Comparison of ENCODE assay signal across 18 cellular contexts in genomic region chr3:141338881-141339280, GRCh38. TPM values are rescaled to one million over a fixed set of nuclear protein-coding genes. Genes with fewer than 3 reads are reported as not detected.
DNase-seq lines count a peak whose midpoint lies in the region; ATAC-seq, FAIRE-seq and TF ChIP-seq lines count a peak whose summit lies in the region.
"Had no signal": no experiment of that assay in that cellular context is flagged by ENCODE, and none has a peak within 500 bp of the region (broad histone marks: within the 10 kb centered on the region; RNA-seq: fewer than 3 reads in every experiment).

No MANE protein-coding gene starts in this region.

- H3K4me2 ChIP-seq in A549, result no peak overlapping the region
- H3K4me2 ChIP-seq in astrocyte (ENCODE audit: low read length), result no peak overlapping the region
- no peak overlapping the region for H3K4me2 ChIP-seq in osteoblast (ENCODE audit: insufficient read depth, low read length)

- intact Hi-C loops in esophagus muscularis mucosa (cut with DNase I), result no loop called here

- no peak for TF ChIP-seq RAD21 in A549 (conservative IDR thresholded peaks at IDR 0.05 in 1 of 2, IDR thresholded peaks at IDR 0.05 in 1 of 2)

- peaks cover 4% of the 10 kb centered on the region for H3K27me3 Mint-ChIP-seq in astrocyte (ENCODE audit: low read depth, unreplicated experiment)
- H3K27me3 Mint-ChIP-seq in progenitor cell of endocrine pancreas, result peaks cover 9% of the 10 kb centered on the region

- no peaks in the 10 kb centered on the region for H3K79me2 ChIP-seq in astrocyte (ENCODE audit: insufficient read depth, low read length)
- no peaks in the 10 kb centered on the region for H3K79me2 ChIP-seq in osteoblast (ENCODE audit: insufficient read depth, low read length)

- H3K9me3 ChIP-seq in A549 (peaks cover 4% of the 10 kb centered on the region; the same call in 1 of the 3 replicates), astrocyte (ENCODE audit: insufficient read depth, low read depth, low read length) (no peaks in the 10 kb centered on the region), osteoblast (ENCODE audit: low read depth, low read length) (no peaks in the 10 kb centered on the region), esophagus muscularis mucosa (no peaks in the 10 kb centered on the region)
- H3K9me3 ChIP-seq: BE2C had no signal

- H3K4me3 ChIP-seq in A549, result no peak overlapping the region
- no peak overlapping the region for H3K4me3 ChIP-seq in astrocyte (ENCODE audit: insufficient read depth, low read depth, low read length)
- no peak overlapping the region for H3K4me3 ChIP-seq in osteoblast (ENCODE audit: insufficient read depth, low read length)
- no peak overlapping the region for H3K4me3 ChIP-seq in esophagus muscularis mucosa

- ATAC-seq in A549, result no peak
- ATAC-seq in left lobe of liver, result peak; percentile 85
- ATAC-seq in HG02981 (IDR thresholded peaks at IDR 0.05; ENCODE audit: unreplicated experiment), result no peak

- H2AFZ ChIP-seq in astrocyte (ENCODE audit: low read depth, low read length) (no peak overlapping the region), osteoblast (ENCODE audit: low read length) (peak overlapping the region; percentile 30)

- H3K36me3 Mint-ChIP-seq in astrocyte (ENCODE audit: low read depth, unreplicated experiment) (no peaks in the 10 kb centered on the region), progenitor cell of endocrine pancreas (ENCODE audit: insufficient read depth) (peaks cover 6% of the 10 kb centered on the region)
- H3K36me3 Mint-ChIP-seq: CD4-positive, alpha-beta memory T cell had no signal

- no peak for FAIRE-seq in A549 (lab: Jason Lieb, UNC)
- FAIRE-seq in astrocyte (lab: Jason Lieb, UNC), result no peak
- FAIRE-seq: G401.6 had no signal

- H3K4me3 Mint-ChIP-seq in astrocyte (ENCODE audit: unreplicated experiment) (no peak overlapping the region), progenitor cell of endocrine pancreas (ENCODE audit: low read depth) (no peak overlapping the region)
- H3K4me3 Mint-ChIP-seq: CD4-positive, alpha-beta memory T cell; HFFc6 had no signal

- peaks cover 30% of the 10 kb centered on the region for H3K4me1 ChIP-seq in A549
- peaks cover 17% of the 10 kb centered on the region for H3K4me1 ChIP-seq in astrocyte (ENCODE audit: insufficient read depth, low read length)
- H3K4me1 ChIP-seq in osteoblast (ENCODE audit: insufficient read depth, low read length), result peaks cover 27% of the 10 kb centered on the region
- peaks cover 0 to 2% (median under 1%) of the 10 kb centered on the region in 4 donors for H3K4me1 ChIP-seq in esophagus muscularis mucosa
- H3K4me1 ChIP-seq: BE2C had no signal

- H3K9me3 Mint-ChIP-seq in astrocyte (ENCODE audit: unreplicated experiment) (peaks cover 6% of the 10 kb centered on the region), progenitor cell of endocrine pancreas (ENCODE audit: low read depth) (peaks cover 30% of the 10 kb centered on the region)

- TF ChIP-seq POLR2A in A549 (IDR thresholded peaks at IDR 0.05; ENCODE audit: low read length) (no peak), esophagus muscularis mucosa (IDR thresholded peaks at IDR 0.05; ENCODE audit: low read depth) (no peak)

- H3K36me3 ChIP-seq in astrocyte (ENCODE audit: insufficient read depth, low read length) (no peaks in the 10 kb centered on the region), osteoblast (ENCODE audit: insufficient read depth, low read length) (no peaks in the 10 kb centered on the region), esophagus muscularis mucosa (no peaks in the 10 kb centered on the region)
- H3K36me3 ChIP-seq: BE2C had no signal

- POLR2A ChIA-PET in A549 (lab: Yijun Ruan, JAX), result no interaction called here

- peak overlapping the region; percentile 38 for H3K27ac Mint-ChIP-seq in astrocyte (ENCODE audit: unreplicated experiment)
- H3K27ac Mint-ChIP-seq in progenitor cell of endocrine pancreas, result no peak overlapping the region
- H3K27ac Mint-ChIP-seq: HFFc6 had no signal

- no peak for DNase-seq in A549 (ENCODE audit: low read depth in 1 of 2, low spot score in 1 of 2)
- DNase-seq in astrocyte (ENCODE audit: low read depth), result no peak
- DNase-seq in left lobe of liver (ENCODE audit: low spot score), result peak; percentile 57
- no peak for DNase-seq in osteoblast (ENCODE audit: insufficient read length, low spot score, missing footprints)
- DNase-seq in esophagus muscularis mucosa (ENCODE audit: extremely low spot score), result no peak
- DNase-seq in progenitor cell of endocrine pancreas (ENCODE audit: low spot score, unreplicated experiment), result no peak
- DNase-seq in NCI-H1694 treated with DMSO at 0.1 percent for 48 hours (lab: John Stamatoyannopoulos, UW), result no peak
- DNase-seq: BE2C; CD4-positive, alpha-beta memory T cell; DMS153; DMS79 treated with DMSO at 0.1 percent for 48 hours; EL; HCEC 1CT; HFFc6 had no signal

- no peaks in the 10 kb centered on the region for H3K27me3 ChIP-seq in astrocyte (ENCODE audit: insufficient read depth, low read length)
- H3K27me3 ChIP-seq in osteoblast (ENCODE audit: insufficient read depth, low read length), result no peaks in the 10 kb centered on the region
- H3K27me3 ChIP-seq in esophagus muscularis mucosa, result no peaks in the 10 kb centered on the region
- H3K27me3 ChIP-seq: BE2C had no signal

- TF ChIP-seq CTCF in A549 (IDR thresholded peaks at IDR 0.05), result no peak
- no peak for TF ChIP-seq CTCF in astrocyte (IDR thresholded peaks at IDR 0.05; ENCODE audit: insufficient read depth, low read depth, low read length)
- TF ChIP-seq CTCF in osteoblast (IDR thresholded peaks at IDR 0.05; ENCODE audit: extremely low read depth, low read depth, low read length), result no peak
- TF ChIP-seq CTCF in esophagus muscularis mucosa (IDR thresholded peaks at IDR 0.05), result no peak
- TF ChIP-seq CTCF in progenitor cell of endocrine pancreas (IDR thresholded peaks at IDR 0.05; ENCODE audit: unreplicated experiment), result no peak

- no peak overlapping the region for H3K9ac ChIP-seq in astrocyte (ENCODE audit: low read length)

- H4K20me1 ChIP-seq in astrocyte (ENCODE audit: insufficient read depth, low read length) (no peaks in the 10 kb centered on the region), osteoblast (ENCODE audit: insufficient read depth, low read length) (no peaks in the 10 kb centered on the region)

- CTCF ChIA-PET in A549 (lab: Yijun Ruan, JAX), result interaction anchor here (1.3 to 2.3 kb wide), 2 partner anchors 8 to 116 kb away, joined by 3 to 6 read pairs; no protein-coding TSS in a partner anchor

- TF ChIP-seq EP300 in A549 (IDR thresholded peaks at IDR 0.05) (no peak), esophagus muscularis mucosa (IDR thresholded peaks at IDR 0.05) (no peak)

- H3K4me1 Mint-ChIP-seq in astrocyte (ENCODE audit: low read depth, unreplicated experiment) (peaks cover 30% of the 10 kb centered on the region), progenitor cell of endocrine pancreas (ENCODE audit: low read depth) (peaks cover 22% of the 10 kb centered on the region)
- H3K4me1 Mint-ChIP-seq: CD4-positive, alpha-beta memory T cell had no signal

- H3K27ac ChIP-seq in A549, result peak overlapping the region; percentile 91 to 94; a peak in 4 of 6 replicates
- no peak overlapping the region for H3K27ac ChIP-seq in astrocyte (ENCODE audit: low read depth, low read length)
- no peak overlapping the region for H3K27ac ChIP-seq in osteoblast (ENCODE audit: low read depth, low read length)
- H3K27ac ChIP-seq in esophagus muscularis mucosa (replicated peaks in 1 of 4), result no peak overlapping the region
- H3K27ac ChIP-seq: C4-2B, HL-60 had no signal

TF ChIP-seq in A549, 52 proteins besides CTCF, POLR2A, EP300 and RAD21:
- no peak for TF ChIP-seq ATOH8 (CRISPR knock-in tag; IDR thresholded peaks at IDR 0.05; ENCODE audit: low read depth)
- TF ChIP-seq HOXB13 (CRISPR knock-in tag; IDR thresholded peaks at IDR 0.05; ENCODE audit: low read depth), result no peak
- TF ChIP-seq SREBF2 (IDR thresholded peaks at IDR 0.05), result no peak
- TF ChIP-seq ZSCAN20 (CRISPR knock-in tag; IDR thresholded peaks at IDR 0.05), result no peak
- peak; percentile 17 for TF ChIP-seq MAFK (IDR thresholded peaks at IDR 0.05; ENCODE audit: partially characterized antibody)
- no peak for TF ChIP-seq MYC (IDR thresholded peaks at IDR 0.05; ENCODE audit: borderline replicate concordance, low read length)
- no peak for TF ChIP-seq USF2 (IDR thresholded peaks at IDR 0.05)
- no peak for TF ChIP-seq RCOR1 (IDR thresholded peaks at IDR 0.05; ENCODE audit: low read depth, low read length)
TF ChIP-seq in A549: peak in this region for 1.

RNA-seq across cellular contexts. Expression of gene ZBTB38, which starts 29.4 kb away (rescaled TPM):
- polyA plus RNA-seq in A549 (2011; rRNA removed), result 110 and 141 TPM in 2 replicates
- polyA plus RNA-seq in A549 (2012; cell fraction: cytosol; rRNA removed), result 17.2 and 20.9 TPM in 2 replicates
- polyA plus RNA-seq in A549 (2012; cell fraction: nucleus; rRNA removed), result 16.5 and 23.0 TPM in 2 replicates
- 70.5 to 80.7 TPM (median 72.0 TPM) in 3 replicates for polyA plus RNA-seq in A549 (2017; fragmentation: RNase III; extraction: RNeasy Plus Mini Kit Qiagen cat#74134 plus additional on column Dnase treatment)
- 205 and 220 TPM in 2 replicates for polyA minus RNA-seq in A549 (2011; rRNA and poly(A)+ RNA removed)
- total RNA-seq in astrocyte, result 57.6 and 60.7 TPM in 2 replicates
- 26.6 TPM for total RNA-seq in left lobe of liver
- total RNA-seq in osteoblast, result 181 and 196 TPM in 2 replicates
- 100 to 1,000 TPM; 163 to 250 (median 203) TPM for total RNA-seq in esophagus muscularis mucosa
- 25.8 and 27.0 TPM in 2 replicates for total RNA-seq in progenitor cell of endocrine pancreas

Comparison
In these comparisons a context has a peak if more than half of its experiments do, and no peak if none do; other contexts are left out.
1. H3K27ac ChIP-seq: peak in A549 (2 of 2); none in astrocyte (single experiment), osteoblast (single experiment) and esophagus muscularis mucosa (0 of 4).